ENCODE assay signal across 7 cellular contexts in the genomic region with DNA sequence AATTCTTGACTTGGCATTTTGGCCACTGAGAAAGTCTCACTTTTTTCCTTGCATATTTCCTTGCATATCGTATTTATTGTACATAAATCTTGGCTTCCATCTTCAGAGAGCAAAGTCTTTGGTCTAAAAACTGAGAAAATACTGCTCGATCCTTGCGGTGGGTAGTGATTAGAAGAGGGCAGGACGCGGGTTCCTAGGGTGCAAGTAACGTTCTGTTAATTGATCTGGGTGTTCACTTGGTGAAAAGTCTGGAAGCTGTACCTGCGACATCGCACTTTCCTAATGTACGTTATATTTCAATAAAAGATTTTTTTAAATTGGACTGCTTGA. TPM values are rescaled to one million over a fixed set of nuclear protein-coding genes. Genes with fewer than 3 reads are reported as not detected.
DNase-seq lines count a peak whose midpoint lies in the region; ATAC-seq and TF ChIP-seq lines count a peak whose summit lies in the region.

No MANE protein-coding gene starts in this region.

- H3K27me3 ChIP-seq in skeletal muscle tissue (ENCODE audit: control insufficient read depth in 3 of 3, insufficient read depth in 3 of 3, low read length in 3 of 3), result no peaks in the 10 kb centered on the region

- DNase-seq in NB4 (ENCODE audit: low read depth), result no peak
- no peak for DNase-seq in endothelial cell (ENCODE audit: low spot score)
- no peak for DNase-seq in NCI-H526 treated with DMSO at 0.1 percent for 48 hours (lab: John Stamatoyannopoulos, UW)
- DNase-seq in HT-29 (ENCODE audit: low spot score), result no peak
- no peak for DNase-seq in middle frontal gyrus (ENCODE audit: extremely low spot score, low spot score)

- H3K36me3 Mint-ChIP-seq in endothelial cell (ENCODE audit: low read depth, unreplicated experiment), result no peaks in the 10 kb centered on the region

- peak overlapping the region; percentile 11 to 46 (median 40) for H3K9ac ChIP-seq in skeletal muscle tissue (ENCODE audit: low read depth in 1 of 3, low read length in 3 of 3)

- peaks cover 23% of the 10 kb centered on the region for H3K27me3 Mint-ChIP-seq in endothelial cell (ENCODE audit: unreplicated experiment)

- peaks cover 45 to 54% (median 45%) of the 10 kb centered on the region in 3 donors for H3K4me1 ChIP-seq in skeletal muscle tissue (ENCODE audit: control insufficient read depth in 3 of 3, insufficient read depth in 3 of 3, low read length in 3 of 3)

- peaks cover 53% of the 10 kb centered on the region for H3K4me1 Mint-ChIP-seq in endothelial cell (ENCODE audit: unreplicated experiment)

- H3K27ac Mint-ChIP-seq in endothelial cell (ENCODE audit: unreplicated experiment), result peak overlapping the region; percentile 77

- TF ChIP-seq CTCF in NB4 (IDR thresholded peaks at IDR 0.05; ENCODE audit: low read depth, low read length), result no peak
- TF ChIP-seq CTCF in endothelial cell (IDR thresholded peaks at IDR 0.05; ENCODE audit: unreplicated experiment), result no peak

- H3K36me3 ChIP-seq in skeletal muscle tissue (ENCODE audit: control insufficient read depth in 3 of 3, insufficient read depth in 3 of 3, low read length in 3 of 3), result peaks cover 0 to 3% (median 2%) of the 10 kb centered on the region in 3 donors

- peak overlapping the region; percentile 70 for H3K4me3 Mint-ChIP-seq in endothelial cell (ENCODE audit: unreplicated experiment)

- no peaks in the 10 kb centered on the region for H3K9me3 Mint-ChIP-seq in endothelial cell (ENCODE audit: unreplicated experiment)

- H3K27ac ChIP-seq in skeletal muscle tissue (ENCODE audit: low read depth, low read length), result peak overlapping the region; percentile 57

- peak; percentile 0 for ATAC-seq in GM19324 (IDR thresholded peaks at IDR 0.05; ENCODE audit: low FRiP score, unreplicated experiment)

- peak overlapping the region; percentile 47 for H3K4me3 ChIP-seq in NB4 (ENCODE audit: low read depth, low read length)
- H3K4me3 ChIP-seq in skeletal muscle tissue (ENCODE audit: low read length in 3 of 3), result peak overlapping the region; percentile 39 to 55 (median 49)

- H3K9me3 ChIP-seq in skeletal muscle tissue (ENCODE audit: control insufficient read depth in 3 of 3, low read length in 3 of 3), result no peaks in the 10 kb centered on the region

- no peak for TF ChIP-seq POLR2A in NB4 (IDR thresholded peaks at IDR 0.05; ENCODE audit: extremely low read depth, insufficient read length)

RNA-seq across cellular contexts. Expression of gene UBALD2, which starts 0.8 kb away (rescaled TPM):
- total RNA-seq in endothelial cell (ENCODE audit: unreplicated experiment), result 90.4 TPM
- total RNA-seq in skeletal muscle tissue, result 2.6 TPM
- total RNA-seq in HT-29 (2014; rRNA removed; shearing (Covaris generic)), result 63.7 and 72.5 TPM in 2 replicates

RNA-seq across cellular contexts. Expression of gene RNF157, which starts 24.1 kb away (rescaled TPM):
- total RNA-seq in endothelial cell (ENCODE audit: unreplicated experiment), result 18.7 TPM
- total RNA-seq in skeletal muscle tissue, result 6.8 TPM
- 1.3 and 3.9 TPM in 2 replicates for total RNA-seq in HT-29 (2014; rRNA removed; shearing (Covaris generic))

RNA-seq across cellular contexts. Expression of gene QRICH2, which starts 43.7 kb away (rescaled TPM):
- 15.0 TPM for total RNA-seq in endothelial cell (ENCODE audit: unreplicated experiment)
- total RNA-seq in skeletal muscle tissue, result 2.1 TPM
- 0.05 and 0.18 TPM in 2 replicates for total RNA-seq in HT-29 (2014; rRNA removed; shearing (Covaris generic))

Comparison
In these comparisons a context has a peak if more than half of its experiments do, and no peak if none do; other contexts are left out.
1. RNA of gene UBALD2, which starts 0.8 kb away (total RNA-seq): 90.4 TPM in endothelial cell (single experiment) and 63.7 to 72.5 TPM in HT-29; 2.6 TPM in skeletal muscle tissue (single experiment); every median in the first group is over 10 times any median in the second.